18 cellular contexts compared by ENCODE assay signal in the genomic region with DNA sequence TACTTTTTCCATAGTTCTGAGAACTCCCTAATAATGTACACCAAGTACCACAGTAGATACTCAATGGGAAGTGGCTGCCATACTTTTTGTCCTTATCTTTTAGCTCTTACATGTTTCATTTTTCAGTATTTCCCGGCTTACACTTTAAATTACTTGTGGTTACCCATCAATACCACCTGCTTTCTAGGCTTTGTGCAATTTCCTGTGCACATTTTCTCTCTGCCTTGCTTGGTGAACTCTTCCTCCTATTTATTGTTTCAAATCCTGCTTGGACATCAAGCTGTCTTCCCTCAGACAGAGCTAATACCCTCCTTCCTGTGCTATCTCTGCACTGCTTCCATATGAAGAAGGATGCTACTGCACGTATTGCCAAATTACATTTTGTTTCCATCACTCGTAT. TPM values are rescaled to one million over a fixed set of nuclear protein-coding genes. Genes with fewer than 3 reads are reported as not detected.
DNase-seq lines count a peak whose midpoint lies in the region; ATAC-seq and TF ChIP-seq lines count a peak whose summit lies in the region.
"Had no signal": no experiment of that assay in that cellular context is flagged by ENCODE, and none has a peak within 500 bp of the region (broad histone marks: within the 10 kb centered on the region; RNA-seq: fewer than 3 reads in every experiment).

No MANE protein-coding gene starts in this region.

- POLR2A ChIA-PET in MCF 10A (lab: Yijun Ruan, JAX) = no interaction called here

- H3K9me3 ChIP-seq in mammary epithelial cell (replicated peaks; ENCODE audit: insufficient read depth, low read length) (no peaks in the 10 kb centered on the region), lower lobe of right lung (no peaks in the 10 kb centered on the region), uterus (no peaks in the 10 kb centered on the region)
- H3K9me3 ChIP-seq: heart left ventricle had no signal

- TF ChIP-seq POLR2A in uterus (IDR thresholded peaks at IDR 0.05) = no peak

- H3K4me1 ChIP-seq in mammary epithelial cell (ENCODE audit: insufficient read depth, low read length) = no peaks in the 10 kb centered on the region
- H3K4me1 ChIP-seq in lower lobe of right lung = peaks cover 14% of the 10 kb centered on the region
- peaks cover 0 to 6% of the 10 kb centered on the region in 2 donors for H3K4me1 ChIP-seq in uterus

- H2AFZ ChIP-seq in mammary epithelial cell (ENCODE audit: low read depth, low read length) = peak overlapping the region; percentile 71

- H4K20me1 ChIP-seq in mammary epithelial cell (ENCODE audit: insufficient read depth, low read length) = no peaks in the 10 kb centered on the region

- no peaks in the 10 kb centered on the region for H3K79me2 ChIP-seq in mammary epithelial cell (ENCODE audit: insufficient read depth, low read length)

- H3K27me3 Mint-ChIP-seq in MCF 10A (ENCODE audit: insufficient read depth, unreplicated experiment) = no peaks in the 10 kb centered on the region

- no peaks in the 10 kb centered on the region for H3K27me3 ChIP-seq in mammary epithelial cell (ENCODE audit: insufficient read depth, low read length)
- H3K27me3 ChIP-seq in lower lobe of right lung (ENCODE audit: low read depth) = no peaks in the 10 kb centered on the region
- H3K27me3 ChIP-seq in uterus = no peaks in the 10 kb centered on the region
- H3K27me3 ChIP-seq: brain microvascular endothelial cell, heart left ventricle had no signal

- H3K36me3 Mint-ChIP-seq in MCF 10A (ENCODE audit: insufficient read depth, unreplicated experiment) = no peaks in the 10 kb centered on the region
- H3K36me3 Mint-ChIP-seq: T-cell had no signal

- no peak overlapping the region for H3K4me3 Mint-ChIP-seq in MCF 10A (ENCODE audit: unreplicated experiment)

- no peak overlapping the region for H3K4me2 ChIP-seq in mammary epithelial cell (ENCODE audit: insufficient read depth, low read depth, low read length)

- ATAC-seq in lower lobe of right lung = peak in 1 of 2 donors; percentile 21

- no peak overlapping the region for H3K27ac Mint-ChIP-seq in MCF 10A (ENCODE audit: low read depth, unreplicated experiment)
- H3K27ac Mint-ChIP-seq: T-cell had no signal

- no peaks in the 10 kb centered on the region for H3K4me1 Mint-ChIP-seq in MCF 10A (ENCODE audit: insufficient read depth, unreplicated experiment)

- dilution Hi-C loops in mammary epithelial cell (cut with HindIII; ENCODE audit: low sequenced_read_pairs) = no loop called here

- DNase-seq in mammary epithelial cell (no peak), MCF 10A (ENCODE audit: unreplicated experiment) (no peak), SIG-M5 treated with dmso at 0.1 percent for 504 hours (lab: John Stamatoyannopoulos, UW; ENCODE audit: unreplicated experiment) (peak; percentile 65), lower lobe of right lung (no peak), uterus (no peak), cardiac septum (ENCODE audit: low spot score) (no peak), NCI-H1436 treated with DMSO at 0.1 percent for 48 hours (lab: John Stamatoyannopoulos, UW) (no peak)
- DNase-seq in activated CD4-positive, alpha-beta T cell treated with anti-CD3 and anti-CD28 coated beads for 1 hour = no peak
- DNase-seq: activated CD4-positive, alpha-beta T cell treated with anti-CD3 and anti-CD28 coated beads for 48 hours; activated effector memory CD4-positive, alpha-beta T cell treated with Interleukin-2 at 50 U/mL for 16 hours; heart left ventricle; NCI-H2029; NK-92 treated with Interleukin-12 subunit alpha and Interleukin-12 subunit beta, amount 100 ng/mL, for 24 hours; stimulated activated CD8-positive, alpha-beta memory T cell treated with anti-CD3 and anti-CD28 coated beads, Interleukin-4, amount 100 ng/mL, for 48 hours had no signal

- TF ChIP-seq CTCF in mammary epithelial cell (conservative IDR thresholded peaks at IDR 0.05 in 1 of 2, IDR thresholded peaks at IDR 0.05 in 1 of 2; ENCODE audit: extremely low read depth in 1 of 2, insufficient read depth in 1 of 2, low read depth in 1 of 2, low read length in 2 of 2) (no peak), MCF 10A (IDR thresholded peaks at IDR 0.05; ENCODE audit: unreplicated experiment) (no peak), lower lobe of right lung (IDR thresholded peaks at IDR 0.05) (no peak), uterus (IDR thresholded peaks at IDR 0.05) (no peak)

- in situ Hi-C loops in mammary epithelial cell (cut with MboI; ENCODE audit: low sequenced_read_pairs in 2 of 2) = loop anchor here (10.0 to 25.0 kb wide), 3 partner anchors 297 to 397 kb away; no protein-coding TSS in a partner anchor

- H3K27ac ChIP-seq in mammary epithelial cell (ENCODE audit: insufficient read depth, low read depth, low read length) = no peak overlapping the region
- no peak overlapping the region for H3K27ac ChIP-seq in lower lobe of right lung
- H3K27ac ChIP-seq in uterus = peak overlapping the region; percentile 13 to 67
- H3K27ac ChIP-seq: brain microvascular endothelial cell had no signal

- 48% methylated on average over 3 of the region's 3 CpGs for WGBS in mammary epithelial cell (ENCODE audit: low coverage, missing lambda C conversion rate)

- H3K36me3 ChIP-seq in mammary epithelial cell (ENCODE audit: insufficient read depth, low read length) (no peaks in the 10 kb centered on the region), lower lobe of right lung (no peaks in the 10 kb centered on the region), uterus (no peaks in the 10 kb centered on the region)
- H3K36me3 ChIP-seq: brain microvascular endothelial cell, heart left ventricle had no signal

- BruUV-seq in mammary epithelial cell (replicated peaks; lab: Mats Ljungman, UMichigan) (no TSS peak), MCF 10A (replicated peaks; lab: Mats Ljungman, UMichigan) (no TSS peak)

- CTCF ChIA-PET in mammary epithelial cell (lab: Charles Lee; ENCODE audit: low non-redundant PET) (no interaction called here), MCF 10A (lab: Yijun Ruan, JAX) (interaction anchor here (0.6 to 1.4 kb wide), 13 partner anchors 9 to 401 kb away, joined by 3 to 21 read pairs (median 4); no protein-coding TSS in a partner anchor)

- H3K9me3 Mint-ChIP-seq in MCF 10A (ENCODE audit: unreplicated experiment) = no peaks in the 10 kb centered on the region
- H3K9me3 Mint-ChIP-seq: T-cell had no signal

- intact Hi-C loops in mammary epithelial cell (cut with micrococcal nuclease) (no loop called here), MCF 10A (cut with micrococcal nuclease) (no loop called here), lower lobe of right lung (cut with DNase I) (no loop called here), uterus (cut with DNase I; ENCODE audit: low total_unique reads) (no loop called here), cardiac septum (cut with DNase I) (loop anchor here (2.0 kb wide), 1 partner anchor 291 kb away; no protein-coding TSS in a partner anchor)

- H3K9ac ChIP-seq in mammary epithelial cell (ENCODE audit: insufficient read depth, low read length) = no peak overlapping the region

- H3K4me3 ChIP-seq in mammary epithelial cell (replicated peaks in 1 of 3; ENCODE audit: insufficient read depth in 1 of 3, low read depth in 2 of 3, low read length in 3 of 3) (no peak overlapping the region), lower lobe of right lung (peak overlapping the region; percentile 39), uterus (no peak overlapping the region)

RNA-seq across cellular contexts. Expression of gene ZAR1L, which starts 5.9 kb away (rescaled TPM):
- total RNA-seq in mammary epithelial cell (not detected), MCF 10A (2022) (not detected in 2 replicates), lower lobe of right lung (not detected), uterus (not detected), cardiac septum (not detected)
- polyA plus RNA-seq in mammary epithelial cell = not detected
- polyA minus RNA-seq in mammary epithelial cell = not detected
- total RNA-seq: heart left ventricle, osteocyte, T-cell, urinary bladder had no signal
- polyA plus RNA-seq: heart left ventricle, urinary bladder had no signal

RNA-seq across cellular contexts. Expression of gene BRCA2, which starts 6.0 kb away (rescaled TPM):
- 10 to 100 TPM in 1 of 2 donors, 1 to 10 TPM in 1; 3.0 to 16.0 TPM for total RNA-seq in mammary epithelial cell
- 3.0 TPM for polyA plus RNA-seq in mammary epithelial cell
- 79.5 TPM for polyA minus RNA-seq in mammary epithelial cell
- total RNA-seq in MCF 10A (2022) = 7.9 and 11.9 TPM in 2 replicates
- total RNA-seq in lower lobe of right lung = 2.4 TPM
- 10 to 100 TPM in 1 of 4 donors, 1 to 10 TPM in 1, under 1 TPM in 2; 0.26 to 11.5 (median 0.89) TPM for total RNA-seq in uterus
- 1.3 TPM for total RNA-seq in cardiac septum

Comparison
In these comparisons a context has a peak if more than half of its experiments do, and no peak if none do; other contexts are left out.
1. H3K27ac ChIP-seq: peak in uterus (2 of 2); none in mammary epithelial cell (single experiment) and lower lobe of right lung (single experiment).